16 cellular contexts compared by ENCODE assay signal in the genomic region with DNA sequence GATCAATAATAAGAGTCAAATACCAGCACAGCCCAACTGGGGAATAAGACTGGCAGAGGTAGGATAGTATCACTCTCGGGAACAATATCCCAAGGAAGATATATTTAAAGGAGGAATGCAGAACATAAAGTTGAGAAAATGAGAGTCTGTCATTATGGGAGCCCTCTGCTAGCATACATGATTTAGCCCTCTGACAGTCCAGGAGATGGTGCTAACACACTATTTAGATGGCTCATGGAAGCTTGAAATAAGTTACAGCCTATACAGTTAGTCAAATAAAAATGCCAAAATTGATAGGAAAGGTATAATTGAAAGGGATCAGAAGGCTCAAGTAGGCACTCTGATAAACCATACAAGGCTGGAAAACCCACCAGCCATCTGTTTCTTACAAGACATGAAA.
DNase-seq lines count a peak whose midpoint lies in the region; ATAC-seq, FAIRE-seq and TF ChIP-seq lines count a peak whose summit lies in the region.
"Had no signal": no experiment of that assay in that cellular context is flagged by ENCODE, and none has a peak within 500 bp of the region (broad histone marks: within the 10 kb centered on the region; RNA-seq: fewer than 3 reads in every experiment).

No MANE protein-coding gene starts in this region.

- H3K4me1 ChIP-seq in IMR-90 (ENCODE audit: control insufficient read depth, insufficient read depth, low read length) (no peaks in the 10 kb centered on the region), astrocyte (ENCODE audit: insufficient read depth, low read length) (no peaks in the 10 kb centered on the region), trophoblast cell (ENCODE audit: control insufficient read depth in 1 of 2, insufficient read depth in 2 of 2, low read length in 2 of 2) (no peaks in the 10 kb centered on the region)

- no peak overlapping the region for H3K27ac Mint-ChIP-seq in astrocyte (ENCODE audit: unreplicated experiment)
- H3K27ac Mint-ChIP-seq: activated naive CD4-positive, alpha-beta T cell treated with anti-CD3 and anti-CD28 coated beads, Interleukin-2, amount 50 U/mL, for 72 hours; CD8-positive, alpha-beta memory T cell had no signal

- no peaks in the 10 kb centered on the region for H3K79me1 ChIP-seq in IMR-90 (ENCODE audit: low read depth in 1 of 2, low read length in 2 of 2)
- H3K79me1 ChIP-seq in trophoblast cell (ENCODE audit: low read length) = no peaks in the 10 kb centered on the region

- H4K12ac ChIP-seq in trophoblast cell (ENCODE audit: low read depth, low read length) = no peak overlapping the region

- H2BK5ac ChIP-seq in IMR-90 (ENCODE audit: low read depth, low read length, poor library complexity, severe bottlenecking) = no peak overlapping the region
- no peak overlapping the region for H2BK5ac ChIP-seq in trophoblast cell (ENCODE audit: low read depth, low read length, poor library complexity)

- CTCF ChIA-PET in IMR-90 (lab: Yijun Ruan, JAX) = interaction anchor here (0.7 to 1.4 kb wide), 5 partner anchors 83 to 333 kb away, joined by 3 to 5 read pairs (median 3); a partner anchor contains a TSS

- FAIRE-seq in astrocyte (lab: Jason Lieb, UNC) = no peak
- FAIRE-seq: GM12878 had no signal

- H4K20me1 ChIP-seq in IMR-90 (ENCODE audit: insufficient read depth, low read length) (no peaks in the 10 kb centered on the region), astrocyte (ENCODE audit: insufficient read depth, low read length) (no peaks in the 10 kb centered on the region)

- no peak overlapping the region; the same call in 1 of the 2 replicates for H4K5ac ChIP-seq in IMR-90 (ENCODE audit: low read depth, low read length)

- no peak overlapping the region for H2AK9ac ChIP-seq in IMR-90 (replicated peaks; ENCODE audit: low read depth, low read length, poor library complexity)

- POLR2A ChIA-PET in IMR-90 (lab: Charles Lee; ENCODE audit: unreplicated experiment) = no interaction called here

- peak overlapping the region; percentile 27; the same call in 1 of the 2 replicates for H3K18ac ChIP-seq in IMR-90 (ENCODE audit: low read depth, low read length)
- no peak overlapping the region for H3K18ac ChIP-seq in trophoblast cell (ENCODE audit: low read length)

- TF ChIP-seq RAD21 in IMR-90 (IDR thresholded peaks at IDR 0.05; ENCODE audit: low read length) = peak; percentile 79

- H3K27me3 ChIP-seq in IMR-90 (ENCODE audit: control insufficient read depth, insufficient read depth, low read length) (no peaks in the 10 kb centered on the region), astrocyte (ENCODE audit: insufficient read depth, low read length) (no peaks in the 10 kb centered on the region), trophoblast cell (ENCODE audit: insufficient read depth, low read length) (no peaks in the 10 kb centered on the region)

- H3K27ac ChIP-seq in IMR-90 (ENCODE audit: insufficient read depth, low read length) (no peak overlapping the region), astrocyte (ENCODE audit: low read depth, low read length) (no peak overlapping the region), trophoblast cell (ENCODE audit: low read depth, low read length) (no peak overlapping the region)
- H3K27ac ChIP-seq: SK-N-MC had no signal

- dilution Hi-C loops in IMR-90 (cut with HindIII; ENCODE audit: low sequenced_read_pairs, unreplicated experiment) = no loop called here

- no peak overlapping the region for H3K4me3 Mint-ChIP-seq in astrocyte (ENCODE audit: unreplicated experiment)
- H3K4me3 Mint-ChIP-seq: CD8-positive, alpha-beta memory T cell had no signal

- H3K27me3 Mint-ChIP-seq in astrocyte (ENCODE audit: low read depth, unreplicated experiment) = no peaks in the 10 kb centered on the region
- H3K27me3 Mint-ChIP-seq: CD8-positive, alpha-beta memory T cell had no signal

- H2AK5ac ChIP-seq in IMR-90 (ENCODE audit: low read depth, low read length) (no peak overlapping the region), trophoblast cell (ENCODE audit: low read length) (no peak overlapping the region)

- H4K8ac ChIP-seq in IMR-90 (ENCODE audit: low read depth in 2 of 2, low read length in 2 of 2) (peak overlapping the region in 1 of 2 experiments; percentile 63; a peak in 1 of 4 replicates), trophoblast cell (ENCODE audit: low read depth, low read length) (no peak overlapping the region)

- H3K9me3 Mint-ChIP-seq in astrocyte (ENCODE audit: unreplicated experiment) = peaks cover 3% of the 10 kb centered on the region

- H3K36me3 ChIP-seq in IMR-90 (ENCODE audit: control insufficient read depth, insufficient read depth, low read length) = no peaks in the 10 kb centered on the region
- H3K36me3 ChIP-seq in astrocyte (ENCODE audit: insufficient read depth, low read length) = no peaks in the 10 kb centered on the region
- H3K36me3 ChIP-seq in trophoblast cell (ENCODE audit: control insufficient read depth in 1 of 2, insufficient read depth in 2 of 2, low read length in 2 of 2) = no peaks in the 10 kb centered on the region

- H4K91ac ChIP-seq in IMR-90 (ENCODE audit: insufficient read depth, low read depth, low read length) (no peak overlapping the region), trophoblast cell (ENCODE audit: low read depth, low read length) (no peak overlapping the region)

- TF ChIP-seq CTCF in AG09319 (IDR thresholded peaks at IDR 0.05; ENCODE audit: low read depth, low read length) (peak; percentile 63), IMR-90 (conservative IDR thresholded peaks at IDR 0.05; ENCODE audit: low read depth, low read length) (peak; percentile 76), astrocyte (IDR thresholded peaks at IDR 0.05; ENCODE audit: insufficient read depth, low read depth, low read length) (peak; percentile 36)

- no peaks in the 10 kb centered on the region for H3K9me1 ChIP-seq in IMR-90 (ENCODE audit: insufficient read depth, low read length)

- H2BK20ac ChIP-seq in IMR-90 (ENCODE audit: low read depth, low read length) = peak overlapping the region; percentile 35; the same call in 1 of the 2 replicates

- peaks cover 4% of the 10 kb centered on the region for H3K9me3 ChIP-seq in IMR-90 (ENCODE audit: control insufficient read depth, insufficient read depth, low read length)
- H3K9me3 ChIP-seq in astrocyte (ENCODE audit: insufficient read depth, low read depth, low read length) = no peaks in the 10 kb centered on the region
- no peaks in the 10 kb centered on the region for H3K9me3 ChIP-seq in trophoblast cell (ENCODE audit: insufficient read depth, low read depth, low read length)

- H2BK12ac ChIP-seq in trophoblast cell (ENCODE audit: low read length) = no peak overlapping the region

- H3K36me3 Mint-ChIP-seq in astrocyte (ENCODE audit: low read depth, unreplicated experiment) = no peaks in the 10 kb centered on the region
- H3K36me3 Mint-ChIP-seq: activated naive CD4-positive, alpha-beta T cell treated with anti-CD3 and anti-CD28 coated beads, Interleukin-2, amount 50 U/mL, for 72 hours; CD8-positive, alpha-beta memory T cell had no signal

- intact Hi-C loops in IMR-90 (cut with micrococcal nuclease) = loop anchor here (1.0 to 5.0 kb wide), 5 partner anchors 142 to 731 kb away; a partner anchor contains a TSS

- ATAC-seq in IMR-90 (ENCODE audit: low read depth) (peak; percentile 99), HG02840 (IDR thresholded peaks at IDR 0.05; ENCODE audit: low FRiP score, unreplicated experiment) (no peak)
- ATAC-seq: activated naive CD4-positive, alpha-beta T cell treated with anti-CD3 and anti-CD28 coated beads, Interleukin-2, amount 50 U/mL, for 72 hours; GM12878; left lobe of liver had no signal

- peak overlapping the region; percentile 23; the same call in 1 of the 2 replicates for H2BK120ac ChIP-seq in IMR-90 (ENCODE audit: low read depth, low read length)
- no peak overlapping the region for H2BK120ac ChIP-seq in trophoblast cell (ENCODE audit: insufficient read depth, low read length, poor library complexity)

- H3K4me2 ChIP-seq in IMR-90 (ENCODE audit: low read depth, low read length) (no peak overlapping the region), astrocyte (ENCODE audit: low read length) (no peak overlapping the region), trophoblast cell (ENCODE audit: low read length) (no peak overlapping the region)

- no peak for DNase-seq in AG09319 (ENCODE audit: extremely low read depth, low read depth)
- peak; percentile 68 for DNase-seq in IMR-90
- peak; percentile 17 for DNase-seq in astrocyte (ENCODE audit: low read depth)
- DNase-seq in iris pigment epithelial cell (ENCODE audit: low read depth) = peak; percentile 45
- no peak for DNase-seq in NCI-H82 treated with DMSO at 0.1 percent for 48 hours (lab: John Stamatoyannopoulos, UW; ENCODE audit: unreplicated experiment)
- DNase-seq in trophoblast cell = no peak
- DNase-seq in activated gamma-delta T cell (lab: John Stamatoyannopoulos, UW) = no peak
- DNase-seq: activated CD4-positive, alpha-beta T cell treated with anti-CD3 and anti-CD28 coated beads, Interleukin-2, amount 50 U/mL, for 4 hours; CD8-positive, alpha-beta memory T cell; NCI-H2171 treated with DMSO at 0.1 percent for 48 hours; posterior cingulate gyrus had no signal

- no peak overlapping the region for H2BK15ac ChIP-seq in IMR-90 (ENCODE audit: low read depth, low read length)

- H3K9ac ChIP-seq in IMR-90 (ENCODE audit: low read depth, low read length) (no peak overlapping the region), astrocyte (ENCODE audit: low read length) (no peak overlapping the region), trophoblast cell (ENCODE audit: low read length) (no peak overlapping the region)

- no peak overlapping the region for H2AFZ ChIP-seq in IMR-90 (replicated peaks; ENCODE audit: low read length, poor library complexity)
- no peak overlapping the region for H2AFZ ChIP-seq in astrocyte (ENCODE audit: low read depth, low read length)
- H2AFZ ChIP-seq in trophoblast cell (ENCODE audit: insufficient read depth, low read length, poor library complexity) = no peak overlapping the region

- no peak overlapping the region for H3K23ac ChIP-seq in IMR-90 (ENCODE audit: low read depth, low read length)
- H3K23ac ChIP-seq in trophoblast cell (ENCODE audit: low read length) = no peak overlapping the region

- H3K4me3 ChIP-seq in IMR-90 (ENCODE audit: insufficient read depth, low read depth, low read length) (no peak overlapping the region), astrocyte (ENCODE audit: insufficient read depth, low read depth, low read length) (no peak overlapping the region), trophoblast cell (ENCODE audit: low read depth, low read length) (no peak overlapping the region)
- H3K4me3 ChIP-seq: GM12878, SK-N-MC had no signal

- in situ Hi-C loops in IMR-90 (cut with MboI; ENCODE audit: low sequenced_read_pairs) = loop anchor here (25.0 kb wide), 1 partner anchor 454 kb away; no protein-coding TSS in a partner anchor

- H3K14ac ChIP-seq in IMR-90 (replicated peaks; ENCODE audit: low read depth, low read length) = no peak overlapping the region
- H3K14ac ChIP-seq in trophoblast cell (ENCODE audit: low read length) = no peak overlapping the region

- BruUV-seq in IMR-90 (replicated peaks; lab: Mats Ljungman, UMichigan) = no TSS peak

- no peak overlapping the region for H3K56ac ChIP-seq in IMR-90 (ENCODE audit: extremely low read depth, insufficient read depth, low read length)

- H3K4ac ChIP-seq in IMR-90 (ENCODE audit: low read depth, low read length) (no peak overlapping the region), trophoblast cell (ENCODE audit: low read depth, low read length) (no peak overlapping the region)

- WGBS in IMR-90 (ENCODE audit: extremely low coverage in 2 of 2, insufficient read length in 1 of 2), 2 experiments = no CpG with 5 or more reads among the region's 1 CpG
- no CpG with 5 or more reads among the region's 1 CpG for WGBS in trophoblast cell (ENCODE audit: extremely low coverage, insufficient coverage, insufficient read length)

- TF ChIP-seq POLR2A in IMR-90 (IDR thresholded peaks at IDR 0.05; ENCODE audit: low read depth, low read length) = no peak

- H3K4me1 Mint-ChIP-seq in astrocyte (ENCODE audit: low read depth, unreplicated experiment) = no peaks in the 10 kb centered on the region
- H3K4me1 Mint-ChIP-seq: CD8-positive, alpha-beta memory T cell had no signal

- H3K79me2 ChIP-seq in astrocyte (ENCODE audit: insufficient read depth, low read length) (no peaks in the 10 kb centered on the region), trophoblast cell (ENCODE audit: control insufficient read depth, insufficient read depth, low read length, poor library complexity) (no peaks in the 10 kb centered on the region)

Comparison
In these comparisons a context has a peak if more than half of its experiments do, and no peak if none do; other contexts are left out.
1. DNase-seq: peak in IMR-90 (single experiment), astrocyte (single experiment) and iris pigment epithelial cell (single experiment); none in AG09319 (single experiment), NCI-H82 treated with DMSO at 0.1 percent for 48 hours (single experiment), trophoblast cell (0 of 2) and activated gamma-delta T cell (single experiment).
2. Peak in every context shown above with its lines, with median percentiles within 50 percentile points of each other: CTCF ChIP-seq.